Comparison of ENCODE assay signal across 10 cellular contexts in the genomic region with DNA sequence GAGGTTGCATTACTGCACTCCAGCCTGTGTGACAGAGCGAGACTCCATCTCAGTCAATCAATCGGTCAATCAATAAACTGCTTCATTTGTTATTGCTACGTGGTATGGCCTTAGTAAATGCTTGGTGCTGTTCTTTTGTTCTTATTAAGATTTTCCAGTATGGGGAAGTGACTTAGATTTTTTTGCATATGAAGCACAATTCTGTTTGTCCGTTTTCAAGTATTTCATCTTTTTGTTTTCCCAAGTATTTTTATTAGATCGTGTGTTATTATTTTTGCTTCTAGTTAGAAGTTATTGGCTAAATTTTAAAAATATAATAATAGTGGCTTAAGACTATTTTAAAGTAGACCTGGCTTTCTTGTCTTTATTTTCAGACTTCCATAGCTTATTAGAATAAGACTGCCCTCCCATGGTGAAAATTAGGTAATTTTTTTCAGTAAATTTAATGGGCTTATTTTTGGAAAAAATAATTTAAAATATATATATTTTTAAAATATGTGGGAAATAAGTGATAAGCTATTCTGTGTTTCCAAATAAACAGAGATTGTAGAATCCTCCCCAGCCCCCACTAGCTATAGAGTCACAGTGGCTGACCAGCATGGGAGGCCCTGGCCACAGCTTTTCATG. TPM values are rescaled to one million over a fixed set of nuclear protein-coding genes. Genes with fewer than 3 reads are reported as not detected.
DNase-seq lines count a peak whose midpoint lies in the region; ATAC-seq, FAIRE-seq and TF ChIP-seq lines count a peak whose summit lies in the region.
"Had no signal": no experiment of that assay in that cellular context is flagged by ENCODE, and none has a peak within 500 bp of the region (broad histone marks: within the 10 kb centered on the region; RNA-seq: fewer than 3 reads in every experiment).

No MANE protein-coding gene starts in this region.

- H3K79me2 ChIP-seq in HepG2 (ENCODE audit: insufficient read depth, low read length), result no peaks in the 10 kb centered on the region

- no TSS peak for BruUV-seq in HepG2 (replicated peaks; lab: Mats Ljungman, UMichigan)

- TF ChIP-seq EP300 in HepG2 (IDR thresholded peaks at IDR 0.05; ENCODE audit: low read depth in 2 of 2, low read length in 2 of 2), result no peak
- TF ChIP-seq EP300 in HepG2 (CRISPR knock-in tag; IDR thresholded peaks at IDR 0.05; ENCODE audit: borderline replicate concordance), result no peak

- in situ Hi-C loops in HepG2 (cut with HindIII; ENCODE audit: extremely low pct_ligation_motif_present, low pct_unique_long_range_greater_than_20kb), result loop anchor here (25.0 kb wide), 1 partner anchor 302 kb away; no protein-coding TSS in a partner anchor
- in situ Hi-C loops in HAP-1 (cut with MboI; ENCODE audit: low sequenced_read_pairs), result no loop called here

- H3K27me3 ChIP-seq in HepG2 (ENCODE audit: control insufficient read depth in 1 of 2, insufficient read depth in 2 of 2, low read length in 2 of 2) (no peaks in the 10 kb centered on the region), H7 (ENCODE audit: control insufficient read depth, insufficient read depth, low read length) (no peaks in the 10 kb centered on the region), HAP-1 (ENCODE audit: low read depth) (no peaks in the 10 kb centered on the region)

- no peak for TF ChIP-seq CTCF in HepG2 (CRISPR knock-in tag; IDR thresholded peaks at IDR 0.05)

- peak; percentile 21 for DNase-seq in AG08395 (ENCODE audit: low spot score)
- no peak for DNase-seq in H54 (ENCODE audit: insufficient read length, low spot score)
- DNase-seq in amniotic epithelial cell (ENCODE audit: low read depth), result peak; percentile 31
- DNase-seq in HepG2 (ENCODE audit: low spot score), result no peak
- DNase-seq in NCI-H524 treated with DMSO at 0.1 percent for 48 hours (lab: John Stamatoyannopoulos, UW), result no peak
- no peak for DNase-seq in H7
- DNase-seq in HAP-1 (ENCODE audit: low spot score in 2 of 2), result no peak

- H3K4me1 ChIP-seq in HepG2 (ENCODE audit: insufficient read depth, low read length), result no peaks in the 10 kb centered on the region
- H3K4me1 ChIP-seq in HAP-1, result no peaks in the 10 kb centered on the region

- no peaks in the 10 kb centered on the region for H4K20me1 ChIP-seq in HepG2 (ENCODE audit: insufficient read depth, low read length)

- no peaks in the 10 kb centered on the region for H3K36me3 ChIP-seq in HepG2 (replicated peaks in 1 of 2; ENCODE audit: control insufficient read depth in 1 of 2, insufficient read depth in 2 of 2, low read length in 2 of 2)
- no peaks in the 10 kb centered on the region for H3K36me3 ChIP-seq in H7 (replicated peaks; ENCODE audit: control insufficient read depth, insufficient read depth, low read length)
- H3K36me3 ChIP-seq in HAP-1 (replicated peaks), result no peaks in the 10 kb centered on the region

- no peak overlapping the region for H3K4me2 ChIP-seq in HepG2 (ENCODE audit: low read depth, low read length)
- H3K4me2 ChIP-seq: GM23338 had no signal

- H3K9me3 ChIP-seq in HepG2 (ENCODE audit: low read length) (no peaks in the 10 kb centered on the region), HAP-1 (no peaks in the 10 kb centered on the region)

- WGBS in HepG2 (ENCODE audit: low lambda C conversion rate), result 75% methylated on average over 5 of the region's 5 CpGs

- ATAC-seq in HepG2, result no peak
- ATAC-seq in GM19023 (IDR thresholded peaks at IDR 0.05; ENCODE audit: unreplicated experiment), result no peak
- ATAC-seq: GM23338 had no signal

- no peak overlapping the region for H3K9ac ChIP-seq in HepG2 (ENCODE audit: insufficient read depth, low read depth, low read length)

- no peak overlapping the region for H2AFZ ChIP-seq in HepG2 (ENCODE audit: low read length)
- H2AFZ ChIP-seq: GM23338 had no signal

- TF ChIP-seq POLR2A in H54 (IDR thresholded peaks at IDR 0.05; ENCODE audit: low read depth, low read length) (no peak), HepG2 (IDR thresholded peaks at IDR 0.05; ENCODE audit: insufficient read depth in 1 of 2, low read depth in 2 of 2, low read length in 2 of 2) (no peak)

- FAIRE-seq in H54 (lab: Jason Lieb, UNC) (peak; percentile 55), HepG2 (lab: Jason Lieb, UNC) (no peak)

- H3K27ac ChIP-seq in HepG2 (ENCODE audit: extremely low read length, insufficient read depth, low read length), result no peak overlapping the region

- intact Hi-C loops in HepG2 (cut with micrococcal nuclease; ENCODE audit: unreplicated experiment), result loop anchor here (5.0 kb wide), 1 partner anchor 302 kb away; no protein-coding TSS in a partner anchor

- no peak for TF ChIP-seq RAD21 in HepG2 (CRISPR knock-in tag; IDR thresholded peaks at IDR 0.05)

- POLR2A ChIA-PET in HepG2 (lab: Yijun Ruan, JAX), result interaction anchor here (1.2 kb wide), 1 partner anchor 300 kb away, joined by 3 read pairs; no protein-coding TSS in a partner anchor

- H3K4me3 ChIP-seq in HepG2 (replicated peaks in 1 of 3; ENCODE audit: insufficient read depth in 1 of 3, low read depth in 2 of 3, low read length in 3 of 3) (no peak overlapping the region), H7 (ENCODE audit: insufficient read depth, low read depth, low read length) (no peak overlapping the region), HAP-1 (no peak overlapping the region)
- H3K4me3 ChIP-seq: GM23338, skin epidermis had no signal

- CTCF ChIA-PET in HepG2 (lab: Yijun Ruan, JAX; ENCODE audit: low intra/inter-chr PET ratio, low total read pairs), result interaction anchor here (1.2 to 1.5 kb wide), 2 partner anchors 196 to 300 kb away, joined by 3 to 7 read pairs; no protein-coding TSS in a partner anchor

RNA-seq across cellular contexts. Expression of a gene that starts 14.7 kb away (rescaled TPM):
- total RNA-seq in HepG2 (2016; rRNA removed; fragmentation: Illumina TruSeq; extraction: Trizol), result not detected in 2 replicates
- not detected in 2 replicates for total RNA-seq in HepG2 (2016; cell fraction: cytosol; rRNA removed; fragmentation: Illumina TruSeq; extraction: Trizol; ENCODE audit: low read depth)
- not detected in 2 replicates for total RNA-seq in HepG2 (2016; cell fraction: insoluble cytoplasmic fraction; rRNA removed; fragmentation: Illumina TruSeq; extraction: Trizol)
- total RNA-seq in HepG2 (2016; cell fraction: membrane; rRNA removed; fragmentation: Illumina TruSeq; extraction: Trizol), result not detected in 2 replicates
- total RNA-seq in HepG2 (2016; cell fraction: nucleus; rRNA removed; fragmentation: Illumina TruSeq; extraction: Trizol), result not detected in 2 replicates
- polyA plus RNA-seq in HepG2 (2011; rRNA removed), result not detected in 2 replicates
- polyA plus RNA-seq in HepG2 (2011; cell fraction: cytosol; rRNA removed), result not detected in 2 replicates
- polyA plus RNA-seq in HepG2 (2011; cell fraction: nucleus; rRNA removed), result not detected in 2 replicates
- not detected in 2 replicates for polyA plus RNA-seq in HepG2 (2012)
- not detected in 2 replicates for polyA plus RNA-seq in HepG2 (2016; cell fraction: cytosol; fragmentation: Illumina TruSeq; extraction: Trizol; ENCODE audit: low read depth)
- not detected in 2 replicates for polyA plus RNA-seq in HepG2 (2016; cell fraction: insoluble cytoplasmic fraction; fragmentation: Illumina TruSeq; extraction: Trizol; ENCODE audit: low read depth)
- polyA plus RNA-seq in HepG2 (2016; cell fraction: membrane; fragmentation: Illumina TruSeq; extraction: Trizol; ENCODE audit: low read depth), result not detected in 2 replicates
- not detected in 2 replicates for polyA plus RNA-seq in HepG2 (2016; cell fraction: nucleus; fragmentation: Illumina TruSeq; extraction: Trizol; ENCODE audit: insufficient read depth, low read depth)
- polyA minus RNA-seq in HepG2 (2011; rRNA and poly(A)+ RNA removed; ENCODE audit: low replicate concordance), result not detected in 2 replicates
- not detected in 2 replicates for polyA minus RNA-seq in HepG2 (2011; cell fraction: cytosol; rRNA and poly(A)+ RNA removed)
- not detected in 2 replicates for polyA minus RNA-seq in HepG2 (2011; cell fraction: nucleus; rRNA and poly(A)+ RNA removed)
- total RNA-seq in H7 (2014; rRNA removed; shearing (Covaris generic)), result not detected in 2 replicates
- total RNA-seq: GM23338 had no signal

RNA-seq across cellular contexts. Expression of a gene that starts 34.6 kb away (rescaled TPM):
- not detected in 2 replicates for total RNA-seq in HepG2 (2016; rRNA removed; fragmentation: Illumina TruSeq; extraction: Trizol)
- not detected in 2 replicates for total RNA-seq in HepG2 (2016; cell fraction: cytosol; rRNA removed; fragmentation: Illumina TruSeq; extraction: Trizol; ENCODE audit: low read depth)
- not detected in 2 replicates for total RNA-seq in HepG2 (2016; cell fraction: insoluble cytoplasmic fraction; rRNA removed; fragmentation: Illumina TruSeq; extraction: Trizol)
- total RNA-seq in HepG2 (2016; cell fraction: membrane; rRNA removed; fragmentation: Illumina TruSeq; extraction: Trizol), result not detected in 2 replicates
- not detected in 2 replicates for total RNA-seq in HepG2 (2016; cell fraction: nucleus; rRNA removed; fragmentation: Illumina TruSeq; extraction: Trizol)
- not detected in 2 replicates for polyA plus RNA-seq in HepG2 (2011; rRNA removed)
- not detected in 2 replicates for polyA plus RNA-seq in HepG2 (2011; cell fraction: cytosol; rRNA removed)
- polyA plus RNA-seq in HepG2 (2011; cell fraction: nucleus; rRNA removed), result not detected in 2 replicates
- not detected in 2 replicates for polyA plus RNA-seq in HepG2 (2012)
- polyA plus RNA-seq in HepG2 (2016; cell fraction: cytosol; fragmentation: Illumina TruSeq; extraction: Trizol; ENCODE audit: low read depth), result not detected in 2 replicates
- polyA plus RNA-seq in HepG2 (2016; cell fraction: insoluble cytoplasmic fraction; fragmentation: Illumina TruSeq; extraction: Trizol; ENCODE audit: low read depth), result not detected in 2 replicates
- not detected in 2 replicates for polyA plus RNA-seq in HepG2 (2016; cell fraction: membrane; fragmentation: Illumina TruSeq; extraction: Trizol; ENCODE audit: low read depth)
- polyA plus RNA-seq in HepG2 (2016; cell fraction: nucleus; fragmentation: Illumina TruSeq; extraction: Trizol; ENCODE audit: insufficient read depth, low read depth), result not detected in 2 replicates
- polyA minus RNA-seq in HepG2 (2011; rRNA and poly(A)+ RNA removed; ENCODE audit: low replicate concordance), result not detected in 2 replicates
- not detected in 2 replicates for polyA minus RNA-seq in HepG2 (2011; cell fraction: cytosol; rRNA and poly(A)+ RNA removed)
- polyA minus RNA-seq in HepG2 (2011; cell fraction: nucleus; rRNA and poly(A)+ RNA removed), result not detected in 2 replicates
- total RNA-seq in H7 (2014; rRNA removed; shearing (Covaris generic)), result not detected in 2 replicates
- total RNA-seq: GM23338 had no signal

RNA-seq across cellular contexts. Expression of a gene that starts 43.3 kb away (rescaled TPM):
- not detected in 2 replicates for total RNA-seq in HepG2 (2016; rRNA removed; fragmentation: Illumina TruSeq; extraction: Trizol)
- not detected in 2 replicates for total RNA-seq in HepG2 (2016; cell fraction: cytosol; rRNA removed; fragmentation: Illumina TruSeq; extraction: Trizol; ENCODE audit: low read depth)
- not detected in 2 replicates for total RNA-seq in HepG2 (2016; cell fraction: insoluble cytoplasmic fraction; rRNA removed; fragmentation: Illumina TruSeq; extraction: Trizol)
- not detected in 2 replicates for total RNA-seq in HepG2 (2016; cell fraction: membrane; rRNA removed; fragmentation: Illumina TruSeq; extraction: Trizol)
- not detected in 2 replicates for total RNA-seq in HepG2 (2016; cell fraction: nucleus; rRNA removed; fragmentation: Illumina TruSeq; extraction: Trizol)
- polyA plus RNA-seq in HepG2 (2011; rRNA removed), result not detected in 2 replicates
- polyA plus RNA-seq in HepG2 (2011; cell fraction: cytosol; rRNA removed), result not detected in 2 replicates
- not detected in 2 replicates for polyA plus RNA-seq in HepG2 (2011; cell fraction: nucleus; rRNA removed)
- not detected in 2 replicates for polyA plus RNA-seq in HepG2 (2012)
- polyA plus RNA-seq in HepG2 (2016; cell fraction: cytosol; fragmentation: Illumina TruSeq; extraction: Trizol; ENCODE audit: low read depth), result not detected in 2 replicates
- not detected in 2 replicates for polyA plus RNA-seq in HepG2 (2016; cell fraction: insoluble cytoplasmic fraction; fragmentation: Illumina TruSeq; extraction: Trizol; ENCODE audit: low read depth)
- not detected in 2 replicates for polyA plus RNA-seq in HepG2 (2016; cell fraction: membrane; fragmentation: Illumina TruSeq; extraction: Trizol; ENCODE audit: low read depth)
- not detected in 2 replicates for polyA plus RNA-seq in HepG2 (2016; cell fraction: nucleus; fragmentation: Illumina TruSeq; extraction: Trizol; ENCODE audit: insufficient read depth, low read depth)
- not detected in 2 replicates for polyA minus RNA-seq in HepG2 (2011; rRNA and poly(A)+ RNA removed; ENCODE audit: low replicate concordance)
- not detected in 2 replicates for polyA minus RNA-seq in HepG2 (2011; cell fraction: cytosol; rRNA and poly(A)+ RNA removed)
- not detected in 2 replicates for polyA minus RNA-seq in HepG2 (2011; cell fraction: nucleus; rRNA and poly(A)+ RNA removed)
- not detected in 2 replicates for total RNA-seq in H7 (2014; rRNA removed; shearing (Covaris generic))
- total RNA-seq: GM23338 had no signal

Comparison
In these comparisons a context has a peak if more than half of its experiments do, and no peak if none do; other contexts are left out.
1. DNase-seq: peak in AG08395 (single experiment) and amniotic epithelial cell (single experiment); none in H54 (single experiment), HepG2 (single experiment), NCI-H524 treated with DMSO at 0.1 percent for 48 hours (single experiment), H7 (single experiment) and HAP-1 (0 of 2).